24 cellular contexts compared by ENCODE assay signal in genomic region chr3:139418144-139418543, GRCh38. TPM values are rescaled to one million over a fixed set of nuclear protein-coding genes. Genes with fewer than 3 reads are reported as not detected.
"Had no signal": no experiment of that assay in that cellular context is flagged by ENCODE, and none has a peak within 500 bp of the region (broad histone marks: within the 10 kb centered on the region; RNA-seq: fewer than 3 reads in every experiment).

No MANE protein-coding gene starts in this region.

- H3K27me3 ChIP-seq: brain microvascular endothelial cell had no signal

- H3K4me1 Mint-ChIP-seq: activated B cell treated with CpG ODN at 0.5 μM for 24 hours; activated CD4-positive, alpha-beta T cell treated with anti-CD3 and anti-CD28 coated beads, Interleukin-2, amount 10 ng/mL, durations not matched to agents 24 days and 14 days; activated naive CD8-positive, alpha-beta T cell treated with anti-CD3 and anti-CD28 coated beads for 36 hours; T-helper 17 cell had no signal

- H3K27ac ChIP-seq: brain microvascular endothelial cell, KMS-11 had no signal

- H3K27ac Mint-ChIP-seq: activated B cell treated with CpG ODN at 0.5 μM for 24 hours; activated CD4-positive, alpha-beta T cell treated with anti-CD3 and anti-CD28 coated beads, Interleukin-2, amount 10 ng/mL, durations not matched to agents 24 days and 14 days; activated naive CD4-positive, alpha-beta T cell treated with anti-CD3 and anti-CD28 coated beads for 36 hours; activated naive CD8-positive, alpha-beta T cell treated with anti-CD3 and anti-CD28 coated beads for 36 hours; T-helper 17 cell had no signal

- H3K27me3 Mint-ChIP-seq: activated B cell treated with CpG ODN at 0.5 μM for 24 hours; activated naive CD8-positive, alpha-beta T cell treated with anti-CD3 and anti-CD28 coated beads for 36 hours; T-helper 17 cell had no signal

- H3K4me2 ChIP-seq: KMS-11 had no signal

- H3K36me3 ChIP-seq: brain microvascular endothelial cell had no signal

- DNase-seq: activated B cell treated with CpG ODN at 0.5 μM for 24 hours; activated CD4-positive, alpha-beta T cell treated with anti-CD3 and anti-CD28 coated beads for 1 hour; activated CD4-positive, alpha-beta T cell treated with anti-CD3 and anti-CD28 coated beads, Interleukin-2, amount 10 ng/mL, durations not matched to agents 24 days and 14 days; activated CD4-positive, alpha-beta T cell treated with anti-CD3 and anti-CD28 coated beads, Interleukin-2, amount 50 U/mL, for 48 hours; activated CD8-positive, alpha-beta memory T cell treated with anti-CD3 and anti-CD28 coated beads for 24 hours; activated effector memory CD4-positive, alpha-beta T cell treated with anti-CD3 and anti-CD28 coated beads, Interleukin-2, amount 50 U/mL, for 16 hours; activated naive CD4-positive, alpha-beta T cell treated with anti-CD3 and anti-CD28 coated beads for 36 hours; activated naive CD8-positive, alpha-beta T cell treated with anti-CD3 and anti-CD28 coated beads for 36 hours; activated T-cell treated with anti-CD3 and anti-CD28 coated beads, Interleukin-2, amount 50 U/mL, for 4 hours; brain microvascular endothelial cell; caudate nucleus; NCI-H1105 treated with DMSO at 0.1 percent for 48 hours; NCI-H1436 treated with DMSO at 0.1 percent for 48 hours; NCI-H187; NCI-H2081; NCI-H510A treated with DMSO at 0.1 percent for 48 hours; NCI-H69; NK-92 treated with Interleukin-12 subunit alpha and Interleukin-12 subunit beta, amount 100 ng/mL, for 24 hours; OCI-M1; SHP77 treated with DMSO at 0.1 percent for 48 hours; T-helper 17 cell; T-helper 9 cell had no signal

- H3K4me3 Mint-ChIP-seq: activated B cell treated with CpG ODN at 0.5 μM for 24 hours; activated CD4-positive, alpha-beta T cell treated with anti-CD3 and anti-CD28 coated beads, Interleukin-2, amount 10 ng/mL, durations not matched to agents 24 days and 14 days; activated naive CD4-positive, alpha-beta T cell treated with anti-CD3 and anti-CD28 coated beads for 36 hours; activated naive CD8-positive, alpha-beta T cell treated with anti-CD3 and anti-CD28 coated beads for 36 hours; activated T-cell treated with anti-CD3 and anti-CD28 coated beads, Interleukin-2, amount 50 U/mL, for 4 hours; T-helper 17 cell had no signal

- ATAC-seq: activated T-cell treated with anti-CD3 and anti-CD28 coated beads, Interleukin-2, amount 50 U/mL, for 4 hours; T-helper 17 cell had no signal

RNA-seq across cellular contexts. Expression of gene RBP2, which starts 58.2 kb away (rescaled TPM):
- total RNA-seq: activated B cell treated with CpG ODN at 0.5 μM for 24 hours; activated CD4-positive, alpha-beta T cell treated with anti-CD3 and anti-CD28 coated beads, Interleukin-2, amount 10 ng/mL, durations not matched to agents 24 days and 14 days; activated naive CD4-positive, alpha-beta T cell treated with anti-CD3 and anti-CD28 coated beads for 36 hours; activated naive CD8-positive, alpha-beta T cell treated with anti-CD3 and anti-CD28 coated beads for 36 hours; activated T-cell treated with anti-CD3 and anti-CD28 coated beads, Interleukin-2, amount 50 U/mL, for 4 hours; SK-MEL-5; T-helper 17 cell had no signal
